11 cellular contexts compared by ENCODE assay signal in genomic region chr5:2149196-2149541, GRCh38.
DNase-seq lines count a peak whose midpoint lies in the region; TF ChIP-seq lines count a peak whose summit lies in the region.
"Had no signal": no experiment of that assay in that cellular context is flagged by ENCODE, and none has a peak within 500 bp of the region (broad histone marks: within the 10 kb centered on the region; RNA-seq: fewer than 3 reads in every experiment).

No MANE protein-coding gene starts in this region.

- H3K9me2 ChIP-seq in MM.1S (replicated peaks; ENCODE audit: insufficient read depth, low read length) = no peaks in the 10 kb centered on the region
- no peaks in the 10 kb centered on the region for H3K9me2 ChIP-seq in Karpas-422 (replicated peaks; ENCODE audit: insufficient read depth, low read length)

- H3K36me3 ChIP-seq in MM.1S (replicated peaks; ENCODE audit: insufficient read depth, low read length) = no peaks in the 10 kb centered on the region
- no peaks in the 10 kb centered on the region for H3K36me3 ChIP-seq in adrenal gland (replicated peaks in 1 of 2)
- no peaks in the 10 kb centered on the region for H3K36me3 ChIP-seq in skeletal muscle satellite cell (ENCODE audit: insufficient read depth, low read length)
- no peaks in the 10 kb centered on the region for H3K36me3 ChIP-seq in Karpas-422 (ENCODE audit: insufficient read depth, low read length)

- 41 to 50% (median 44%) methylated on average over 9 to 15 of the region's 15 CpGs for WGBS in adrenal gland, 4 donors

- H3K9me3 ChIP-seq in MM.1S (replicated peaks; ENCODE audit: insufficient read depth, low read length) (no peaks in the 10 kb centered on the region), adrenal gland (replicated peaks in 1 of 3) (no peaks in the 10 kb centered on the region), skeletal muscle satellite cell (replicated peaks; ENCODE audit: low read length) (peaks cover 3% of the 10 kb centered on the region), Karpas-422 (ENCODE audit: low read length) (no peaks in the 10 kb centered on the region)

- H3K27me3 ChIP-seq in MM.1S (replicated peaks; ENCODE audit: insufficient read depth, low read length) (no peaks in the 10 kb centered on the region), adrenal gland (no peaks in the 10 kb centered on the region), skeletal muscle satellite cell (ENCODE audit: control insufficient read depth, insufficient read depth, low read length) (no peaks in the 10 kb centered on the region), Karpas-422 (ENCODE audit: low read length) (no peaks in the 10 kb centered on the region)

- H3F3A ChIP-seq in MM.1S (ENCODE audit: insufficient read depth, low read length) = no peaks in the 10 kb centered on the region

- H4K20me1 ChIP-seq in MM.1S (ENCODE audit: insufficient read depth, low read length) (no peaks in the 10 kb centered on the region), Karpas-422 (ENCODE audit: insufficient read depth, low read depth, low read length) (no peaks in the 10 kb centered on the region)

- DNase-seq in NCI-H2107 treated with DMSO at 0.1 percent for 48 hours (lab: John Stamatoyannopoulos, UW; ENCODE audit: unreplicated experiment) (peak; percentile 82), NCI-H2107 (lab: John Stamatoyannopoulos, UW) (no peak), MM.1S (peak; percentile 16), adrenal gland (peak in 5 of 7 donors; percentile 16 to 82 (median 42)), Karpas-422 (no peak), dedifferentiated amniotic fluid mesenchymal stem cell (ENCODE audit: extremely low spot score) (no peak), NCI-H1436 treated with DMSO at 0.1 percent for 48 hours (lab: John Stamatoyannopoulos, UW) (no peak)
- DNase-seq: amygdala, hippocampal formation had no signal

- TF ChIP-seq POLR2A in adrenal gland (IDR thresholded peaks at IDR 0.05) = no peak

- H3K4me3 ChIP-seq in MM.1S (ENCODE audit: low read length) (no peak overlapping the region), adrenal gland (no peak overlapping the region), skeletal muscle satellite cell (ENCODE audit: low read length) (peak overlapping the region; percentile 49), Karpas-422 (ENCODE audit: low read length) (no peak overlapping the region)

- H3K79me2 ChIP-seq in MM.1S (ENCODE audit: low read length) = no peaks in the 10 kb centered on the region
- H3K79me2 ChIP-seq in Karpas-422 (ENCODE audit: low read length) = no peaks in the 10 kb centered on the region
- H3K79me2 ChIP-seq: parathyroid adenoma had no signal

- H3K4me1 ChIP-seq in MM.1S (ENCODE audit: low read length) (no peaks in the 10 kb centered on the region), adrenal gland (replicated peaks in 1 of 2) (no peaks in the 10 kb centered on the region), skeletal muscle satellite cell (ENCODE audit: control insufficient read depth, insufficient read depth, low read length) (peaks cover 21% of the 10 kb centered on the region), Karpas-422 (ENCODE audit: low read length) (no peaks in the 10 kb centered on the region)
- H3K4me1 ChIP-seq: parathyroid adenoma had no signal

- TF ChIP-seq CTCF in MM.1S (IDR thresholded peaks at IDR 0.05; ENCODE audit: low read length) (no peak), adrenal gland (IDR thresholded peaks at IDR 0.05) (no peak)

- H3K27ac ChIP-seq in MM.1S (ENCODE audit: low read length) (no peak overlapping the region), adrenal gland (no peak overlapping the region), Karpas-422 (ENCODE audit: low read length) (no peak overlapping the region)
- H3K27ac ChIP-seq: parathyroid adenoma had no signal

- intact Hi-C loops in adrenal gland (cut with DNase I) = no loop called here

- H3K9ac ChIP-seq in MM.1S (ENCODE audit: low read length) (no peak overlapping the region), skeletal muscle satellite cell (ENCODE audit: low read depth, low read length) (peak overlapping the region; percentile 63), Karpas-422 (ENCODE audit: low read length) (no peak overlapping the region)
- H3K9ac ChIP-seq: parathyroid adenoma had no signal

- H2AFZ ChIP-seq in MM.1S (ENCODE audit: low read length) (no peak overlapping the region), Karpas-422 (ENCODE audit: low read length) (no peak overlapping the region)
- H2AFZ ChIP-seq: parathyroid adenoma had no signal

- H3K4me2 ChIP-seq in MM.1S (ENCODE audit: low read depth, low read length) = no peak overlapping the region
- H3K4me2 ChIP-seq in skeletal muscle satellite cell (ENCODE audit: low read length) = peak overlapping the region; percentile 77
- H3K4me2 ChIP-seq in Karpas-422 (ENCODE audit: low read depth, low read length, poor library complexity, severe bottlenecking) = no peak overlapping the region

Comparison
In these comparisons a context has a peak if more than half of its experiments do, and no peak if none do; other contexts are left out.
1. DNase-seq: peak in NCI-H2107 treated with DMSO at 0.1 percent for 48 hours (single experiment), MM.1S (single experiment) and adrenal gland (5 of 7); none in NCI-H2107 (single experiment), Karpas-422 (single experiment), dedifferentiated amniotic fluid mesenchymal stem cell (single experiment) and NCI-H1436 treated with DMSO at 0.1 percent for 48 hours (single experiment).